In the genomic region with DNA sequence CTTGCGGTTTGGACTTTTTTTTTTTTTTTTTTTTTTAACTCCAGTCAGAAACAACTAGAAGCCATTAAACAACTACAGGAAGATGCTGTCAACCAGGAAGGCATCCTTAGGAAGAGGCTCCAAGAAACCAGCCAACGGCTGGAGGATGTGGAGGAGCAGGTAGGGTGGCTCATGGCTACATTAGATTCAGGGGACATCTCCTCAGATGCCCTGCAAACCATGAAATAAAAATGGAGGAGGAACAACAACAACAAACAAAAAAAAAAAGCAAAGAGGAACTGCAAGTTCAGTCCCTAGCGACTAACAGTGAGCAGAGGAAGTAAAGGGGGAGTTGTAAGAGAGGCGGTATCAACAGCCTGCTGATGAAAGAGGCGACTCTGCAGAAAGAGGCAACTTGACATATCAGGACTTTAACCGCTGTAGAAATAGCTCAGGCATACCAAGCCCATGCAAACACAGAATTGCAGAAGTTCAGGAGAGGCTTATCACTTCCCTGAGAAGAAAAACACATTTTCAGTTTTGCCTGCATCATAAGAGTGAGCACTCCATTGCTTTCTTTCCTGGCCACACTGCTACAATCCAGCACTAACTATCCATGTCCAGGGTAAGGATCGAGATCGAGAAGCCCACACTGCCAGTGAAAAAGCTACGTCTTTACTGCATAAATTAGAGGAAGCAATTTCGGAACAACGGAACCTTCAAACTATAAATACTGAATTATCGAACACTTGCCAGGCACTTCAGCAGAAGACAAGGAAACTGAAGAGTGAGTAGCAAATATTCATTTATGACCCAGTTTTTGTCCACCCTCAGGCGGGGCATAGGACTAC, we compare ENCODE assay signal across 1 cellular context.
TF ChIP-seq lines count a peak whose summit lies in the region.

No MANE protein-coding gene starts in this region.

TF ChIP-seq in K562, 482 proteins besides CTCF, POLR2A, EP300 and RAD21 (continued from another document and continues in another):
- no peak for TF ChIP-seq TOE1 (IDR thresholded peaks at IDR 0.05; ENCODE audit: borderline replicate concordance)
- TF ChIP-seq TOE1 (CRISPR knock-in tag; IDR thresholded peaks at IDR 0.05; ENCODE audit: borderline replicate concordance, low read depth) = no peak
- TF ChIP-seq SRSF3 (IDR thresholded peaks at IDR 0.05; ENCODE audit: insufficient read depth, low read length) = no peak
- no peak for TF ChIP-seq ELF2 (CRISPR knock-in tag; IDR thresholded peaks at IDR 0.05)
- TF ChIP-seq, protein P1, sequence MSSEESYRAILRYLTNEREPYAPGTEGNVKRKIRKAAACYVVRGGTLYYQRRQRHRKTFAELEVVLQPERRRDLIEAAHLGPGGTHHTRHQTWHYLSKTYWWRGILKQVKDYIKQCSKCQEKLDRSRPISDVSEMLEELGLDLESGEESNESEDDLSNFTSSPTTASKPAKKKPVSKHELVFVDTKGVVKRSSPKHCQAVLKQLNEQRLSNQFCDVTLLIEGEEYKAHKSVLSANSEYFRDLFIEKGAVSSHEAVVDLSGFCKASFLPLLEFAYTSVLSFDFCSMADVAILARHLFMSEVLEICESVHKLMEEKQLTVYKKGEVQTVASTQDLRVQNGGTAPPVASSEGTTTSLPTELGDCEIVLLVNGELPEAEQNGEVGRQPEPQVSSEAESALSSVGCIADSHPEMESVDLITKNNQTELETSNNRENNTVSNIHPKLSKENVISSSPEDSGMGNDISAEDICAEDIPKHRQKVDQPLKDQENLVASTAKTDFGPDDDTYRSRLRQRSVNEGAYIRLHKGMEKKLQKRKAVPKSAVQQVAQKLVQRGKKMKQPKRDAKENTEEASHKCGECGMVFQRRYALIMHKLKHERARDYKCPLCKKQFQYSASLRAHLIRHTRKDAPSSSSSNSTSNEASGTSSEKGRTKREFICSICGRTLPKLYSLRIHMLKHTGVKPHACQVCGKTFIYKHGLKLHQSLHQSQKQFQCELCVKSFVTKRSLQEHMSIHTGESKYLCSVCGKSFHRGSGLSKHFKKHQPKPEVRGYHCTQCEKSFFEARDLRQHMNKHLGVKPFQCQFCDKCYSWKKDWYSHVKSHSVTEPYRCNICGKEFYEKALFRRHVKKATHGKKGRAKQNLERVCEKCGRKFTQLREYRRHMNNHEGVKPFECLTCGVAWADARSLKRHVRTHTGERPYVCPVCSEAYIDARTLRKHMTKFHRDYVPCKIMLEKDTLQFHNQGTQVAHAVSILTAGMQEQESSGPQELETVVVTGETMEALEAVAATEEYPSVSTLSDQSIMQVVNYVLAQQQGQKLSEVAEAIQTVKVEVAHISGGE (CRISPR knock-in tag; IDR thresholded peaks at IDR 0.05) = peak in 1 of 3 experiments; percentile 51; a peak in 1 of 6 replicates
- no peak for TF ChIP-seq ZNF551 (CRISPR knock-in tag; IDR thresholded peaks at IDR 0.05)
- no peak for TF ChIP-seq MCM2 (IDR thresholded peaks at IDR 0.05; ENCODE audit: low read depth)
- TF ChIP-seq FUS (optimal IDR thresholded peaks at IDR 0.05; ENCODE audit: low read depth, low read length) = no peak
- no peak for TF ChIP-seq ZNF785 (CRISPR knock-in tag; IDR thresholded peaks at IDR 0.05)
- no peak for TF ChIP-seq ETS2 (tag; IDR thresholded peaks at IDR 0.05; ENCODE audit: borderline replicate concordance, poor library complexity, severe bottlenecking)
- no peak for TF ChIP-seq MCM5 (IDR thresholded peaks at IDR 0.05; ENCODE audit: low read depth)
- no peak for TF ChIP-seq YBX1 (IDR thresholded peaks at IDR 0.05)
- no peak; the same call in 1 of the 2 replicates for TF ChIP-seq NBN (IDR thresholded peaks at IDR 0.05; ENCODE audit: low read depth)
- no peak for TF ChIP-seq GATA2 (CRISPR knock-in tag; IDR thresholded peaks at IDR 0.05)
- TF ChIP-seq, protein P2, sequence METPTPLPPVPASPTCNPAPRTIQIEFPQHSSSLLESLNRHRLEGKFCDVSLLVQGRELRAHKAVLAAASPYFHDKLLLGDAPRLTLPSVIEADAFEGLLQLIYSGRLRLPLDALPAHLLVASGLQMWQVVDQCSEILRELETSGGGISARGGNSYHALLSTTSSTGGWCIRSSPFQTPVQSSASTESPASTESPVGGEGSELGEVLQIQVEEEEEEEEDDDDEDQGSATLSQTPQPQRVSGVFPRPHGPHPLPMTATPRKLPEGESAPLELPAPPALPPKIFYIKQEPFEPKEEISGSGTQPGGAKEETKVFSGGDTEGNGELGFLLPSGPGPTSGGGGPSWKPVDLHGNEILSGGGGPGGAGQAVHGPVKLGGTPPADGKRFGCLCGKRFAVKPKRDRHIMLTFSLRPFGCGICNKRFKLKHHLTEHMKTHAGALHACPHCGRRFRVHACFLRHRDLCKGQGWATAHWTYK (CRISPR knock-in tag; IDR thresholded peaks at IDR 0.05) = no peak
- TF ChIP-seq, protein P3, sequence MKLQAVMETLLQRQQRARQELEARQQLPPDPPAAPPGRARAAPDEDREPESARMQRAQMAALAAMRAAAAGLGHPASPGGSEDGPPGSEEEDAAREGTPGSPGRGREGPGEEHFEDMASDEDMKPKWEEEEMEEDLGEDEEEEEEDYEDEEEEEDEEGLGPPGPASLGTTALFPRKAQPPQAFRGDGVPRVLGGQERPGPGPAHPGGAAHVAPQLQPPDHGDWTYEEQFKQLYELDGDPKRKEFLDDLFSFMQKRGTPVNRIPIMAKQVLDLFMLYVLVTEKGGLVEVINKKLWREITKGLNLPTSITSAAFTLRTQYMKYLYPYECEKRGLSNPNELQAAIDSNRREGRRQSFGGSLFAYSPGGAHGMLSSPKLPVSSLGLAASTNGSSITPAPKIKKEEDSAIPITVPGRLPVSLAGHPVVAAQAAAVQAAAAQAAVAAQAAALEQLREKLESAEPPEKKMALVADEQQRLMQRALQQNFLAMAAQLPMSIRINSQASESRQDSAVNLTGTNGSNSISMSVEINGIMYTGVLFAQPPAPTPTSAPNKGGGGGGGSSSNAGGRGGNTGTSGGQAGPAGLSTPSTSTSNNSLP (IDR thresholded peaks at IDR 0.05; ENCODE audit: borderline replicate concordance, low read depth, low read length) = no peak
- TF ChIP-seq CREBBP (IDR thresholded peaks at IDR 0.05; ENCODE audit: low read depth, low read length) = no peak
- no peak for TF ChIP-seq CHCHD3 (CRISPR knock-in tag; IDR thresholded peaks at IDR 0.05)
- no peak for TF ChIP-seq CHD1 (IDR thresholded peaks at IDR 0.05; ENCODE audit: low read length)
- no peak for TF ChIP-seq NEUROD1 (IDR thresholded peaks at IDR 0.05; ENCODE audit: borderline replicate concordance, low read depth, low read length, partially characterized antibody)
- TF ChIP-seq, protein P4, sequence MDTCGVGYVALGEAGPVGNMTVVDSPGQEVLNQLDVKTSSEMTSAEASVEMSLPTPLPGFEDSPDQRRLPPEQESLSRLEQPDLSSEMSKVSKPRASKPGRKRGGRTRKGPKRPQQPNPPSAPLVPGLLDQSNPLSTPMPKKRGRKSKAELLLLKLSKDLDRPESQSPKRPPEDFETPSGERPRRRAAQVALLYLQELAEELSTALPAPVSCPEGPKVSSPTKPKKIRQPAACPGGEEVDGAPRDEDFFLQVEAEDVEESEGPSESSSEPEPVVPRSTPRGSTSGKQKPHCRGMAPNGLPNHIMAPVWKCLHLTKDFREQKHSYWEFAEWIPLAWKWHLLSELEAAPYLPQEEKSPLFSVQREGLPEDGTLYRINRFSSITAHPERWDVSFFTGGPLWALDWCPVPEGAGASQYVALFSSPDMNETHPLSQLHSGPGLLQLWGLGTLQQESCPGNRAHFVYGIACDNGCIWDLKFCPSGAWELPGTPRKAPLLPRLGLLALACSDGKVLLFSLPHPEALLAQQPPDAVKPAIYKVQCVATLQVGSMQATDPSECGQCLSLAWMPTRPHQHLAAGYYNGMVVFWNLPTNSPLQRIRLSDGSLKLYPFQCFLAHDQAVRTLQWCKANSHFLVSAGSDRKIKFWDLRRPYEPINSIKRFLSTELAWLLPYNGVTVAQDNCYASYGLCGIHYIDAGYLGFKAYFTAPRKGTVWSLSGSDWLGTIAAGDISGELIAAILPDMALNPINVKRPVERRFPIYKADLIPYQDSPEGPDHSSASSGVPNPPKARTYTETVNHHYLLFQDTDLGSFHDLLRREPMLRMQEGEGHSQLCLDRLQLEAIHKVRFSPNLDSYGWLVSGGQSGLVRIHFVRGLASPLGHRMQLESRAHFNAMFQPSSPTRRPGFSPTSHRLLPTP (IDR thresholded peaks at IDR 0.05; ENCODE audit: borderline replicate concordance, extremely low read depth, insufficient read length) = no peak
- no peak for TF ChIP-seq CHD2 (IDR thresholded peaks at IDR 0.05; ENCODE audit: low read depth, low read length)
- TF ChIP-seq, protein P5, sequence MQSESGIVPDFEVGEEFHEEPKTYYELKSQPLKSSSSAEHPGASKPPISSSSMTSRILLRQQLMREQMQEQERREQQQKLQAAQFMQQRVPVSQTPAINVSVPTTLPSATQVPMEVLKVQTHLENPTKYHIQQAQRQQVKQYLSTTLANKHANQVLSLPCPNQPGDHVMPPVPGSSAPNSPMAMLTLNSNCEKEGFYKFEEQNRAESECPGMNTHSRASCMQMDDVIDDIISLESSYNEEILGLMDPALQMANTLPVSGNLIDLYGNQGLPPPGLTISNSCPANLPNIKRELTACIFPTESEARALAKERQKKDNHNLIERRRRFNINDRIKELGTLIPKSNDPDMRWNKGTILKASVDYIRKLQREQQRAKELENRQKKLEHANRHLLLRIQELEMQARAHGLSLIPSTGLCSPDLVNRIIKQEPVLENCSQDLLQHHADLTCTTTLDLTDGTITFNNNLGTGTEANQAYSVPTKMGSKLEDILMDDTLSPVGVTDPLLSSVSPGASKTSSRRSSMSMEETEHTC (IDR thresholded peaks at IDR 0.05) = no peak
- peak; percentile 31 for TF ChIP-seq RBBP5 (IDR thresholded peaks at IDR 0.05; ENCODE audit: borderline replicate concordance, insufficient read depth, low read length, poor library complexity, severe bottlenecking)
- no peak for TF ChIP-seq NR2F6 (CRISPR knock-in tag; IDR thresholded peaks at IDR 0.05)
- TF ChIP-seq, protein P6, sequence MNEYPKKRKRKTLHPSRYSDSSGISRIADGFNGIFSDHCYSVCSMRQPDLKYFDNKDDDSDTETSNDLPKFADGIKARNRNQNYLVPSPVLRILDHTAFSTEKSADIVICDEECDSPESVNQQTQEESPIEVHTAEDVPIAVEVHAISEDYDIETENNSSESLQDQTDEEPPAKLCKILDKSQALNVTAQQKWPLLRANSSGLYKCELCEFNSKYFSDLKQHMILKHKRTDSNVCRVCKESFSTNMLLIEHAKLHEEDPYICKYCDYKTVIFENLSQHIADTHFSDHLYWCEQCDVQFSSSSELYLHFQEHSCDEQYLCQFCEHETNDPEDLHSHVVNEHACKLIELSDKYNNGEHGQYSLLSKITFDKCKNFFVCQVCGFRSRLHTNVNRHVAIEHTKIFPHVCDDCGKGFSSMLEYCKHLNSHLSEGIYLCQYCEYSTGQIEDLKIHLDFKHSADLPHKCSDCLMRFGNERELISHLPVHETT (CRISPR knock-in tag; conservative IDR thresholded peaks at IDR 0.05 in 1 of 2, IDR thresholded peaks at IDR 0.05 in 1 of 2) = no peak
- TF ChIP-seq ZNF79 (CRISPR knock-in tag; IDR thresholded peaks at IDR 0.05; ENCODE audit: low read depth) = no peak
- TF ChIP-seq, protein P7, sequence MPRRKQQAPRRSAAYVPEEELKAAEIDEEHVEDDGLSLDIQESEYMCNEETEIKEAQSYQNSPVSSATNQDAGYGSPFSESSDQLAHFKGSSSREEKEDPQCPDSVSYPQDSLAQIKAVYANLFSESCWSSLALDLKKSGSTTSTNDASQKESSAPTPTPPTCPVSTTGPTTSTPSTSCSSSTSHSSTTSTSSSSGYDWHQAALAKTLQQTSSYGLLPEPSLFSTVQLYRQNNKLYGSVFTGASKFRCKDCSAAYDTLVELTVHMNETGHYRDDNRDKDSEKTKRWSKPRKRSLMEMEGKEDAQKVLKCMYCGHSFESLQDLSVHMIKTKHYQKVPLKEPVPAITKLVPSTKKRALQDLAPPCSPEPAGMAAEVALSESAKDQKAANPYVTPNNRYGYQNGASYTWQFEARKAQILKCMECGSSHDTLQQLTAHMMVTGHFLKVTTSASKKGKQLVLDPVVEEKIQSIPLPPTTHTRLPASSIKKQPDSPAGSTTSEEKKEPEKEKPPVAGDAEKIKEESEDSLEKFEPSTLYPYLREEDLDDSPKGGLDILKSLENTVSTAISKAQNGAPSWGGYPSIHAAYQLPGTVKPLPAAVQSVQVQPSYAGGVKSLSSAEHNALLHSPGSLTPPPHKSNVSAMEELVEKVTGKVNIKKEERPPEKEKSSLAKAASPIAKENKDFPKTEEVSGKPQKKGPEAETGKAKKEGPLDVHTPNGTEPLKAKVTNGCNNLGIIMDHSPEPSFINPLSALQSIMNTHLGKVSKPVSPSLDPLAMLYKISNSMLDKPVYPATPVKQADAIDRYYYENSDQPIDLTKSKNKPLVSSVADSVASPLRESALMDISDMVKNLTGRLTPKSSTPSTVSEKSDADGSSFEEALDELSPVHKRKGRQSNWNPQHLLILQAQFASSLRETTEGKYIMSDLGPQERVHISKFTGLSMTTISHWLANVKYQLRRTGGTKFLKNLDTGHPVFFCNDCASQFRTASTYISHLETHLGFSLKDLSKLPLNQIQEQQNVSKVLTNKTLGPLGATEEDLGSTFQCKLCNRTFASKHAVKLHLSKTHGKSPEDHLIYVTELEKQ (CRISPR knock-in tag; IDR thresholded peaks at IDR 0.05) = no peak
- TF ChIP-seq BHLHE40 (IDR thresholded peaks at IDR 0.05; ENCODE audit: low read length) = no peak
- no peak for TF ChIP-seq TRIM28 (IDR thresholded peaks at IDR 0.05)
- no peak for TF ChIP-seq NELFE (IDR thresholded peaks at IDR 0.05; ENCODE audit: insufficient read depth, insufficient read length)
- 0 out of 2 replicates have a peak, but pooled peaks have one; percentile 20 for TF ChIP-seq CEBPB (tag; IDR thresholded peaks at IDR 0.05)
- TF ChIP-seq HMGN3 (IDR thresholded peaks at IDR 0.05; ENCODE audit: borderline replicate concordance, extremely low read depth, insufficient read length, low read depth, low read length) = no peak
- TF ChIP-seq JUNB (CRISPR knock-in tag; conservative IDR thresholded peaks at IDR 0.05) = no peak
- TF ChIP-seq, protein P8, sequence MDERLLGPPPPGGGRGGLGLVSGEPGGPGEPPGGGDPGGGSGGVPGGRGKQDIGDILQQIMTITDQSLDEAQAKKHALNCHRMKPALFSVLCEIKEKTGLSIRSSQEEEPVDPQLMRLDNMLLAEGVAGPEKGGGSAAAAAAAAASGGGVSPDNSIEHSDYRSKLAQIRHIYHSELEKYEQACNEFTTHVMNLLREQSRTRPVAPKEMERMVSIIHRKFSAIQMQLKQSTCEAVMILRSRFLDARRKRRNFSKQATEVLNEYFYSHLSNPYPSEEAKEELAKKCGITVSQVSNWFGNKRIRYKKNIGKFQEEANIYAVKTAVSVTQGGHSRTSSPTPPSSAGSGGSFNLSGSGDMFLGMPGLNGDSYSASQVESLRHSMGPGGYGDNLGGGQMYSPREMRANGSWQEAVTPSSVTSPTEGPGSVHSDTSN (CRISPR knock-in tag; IDR thresholded peaks at IDR 0.05; ENCODE audit: low read depth) = no peak
- TF ChIP-seq, protein P8 (tag; conservative IDR thresholded peaks at IDR 0.05; ENCODE audit: low read depth) = no peak
- no peak; the same call in 1 of the 2 replicates for TF ChIP-seq ETV1 (tag; conservative IDR thresholded peaks at IDR 0.05; ENCODE audit: low read depth)
- TF ChIP-seq KAT2B (IDR thresholded peaks at IDR 0.05; ENCODE audit: low read depth, low read length) = no peak
- no peak for TF ChIP-seq BCOR (IDR thresholded peaks at IDR 0.05)
- no peak for TF ChIP-seq ZNF507 (tag; conservative IDR thresholded peaks at IDR 0.05)
- 0 out of 2 replicates have a peak, but pooled peaks have one; percentile 16 for TF ChIP-seq ZBTB17 (CRISPR knock-in tag; IDR thresholded peaks at IDR 0.05)
- TF ChIP-seq ZNF436 (CRISPR knock-in tag; IDR thresholded peaks at IDR 0.05) = no peak
